8 cellular contexts compared by ENCODE assay signal in genomic region chr3:18223591-18224338, GRCh38.
DNase-seq lines count a peak whose midpoint lies in the region; ATAC-seq and TF ChIP-seq lines count a peak whose summit lies in the region.

No MANE protein-coding gene starts in this region.

- H2AK5ac ChIP-seq in mesendoderm (ENCODE audit: low read length), result no peak overlapping the region

- H4K8ac ChIP-seq in mesendoderm (ENCODE audit: low read depth, low read length), result no peak overlapping the region

- H3K4me1 Mint-ChIP-seq in naive thymus-derived CD4-positive, alpha-beta T cell, result peaks cover 0 to 14% (median 12%) of the 10 kb centered on the region in 7 donors

- no peak overlapping the region for H3K27ac ChIP-seq in naive thymus-derived CD4-positive, alpha-beta T cell (ENCODE audit: low read depth, low read length)
- H3K27ac ChIP-seq in mesendoderm (ENCODE audit: low read depth, low read length), result no peak overlapping the region

- intact Hi-C loops in naive thymus-derived CD4-positive, alpha-beta T cell (cut with micrococcal nuclease), result no loop called here

- H3K4me2 ChIP-seq in Loucy (ENCODE audit: low read depth, low read length, poor library complexity, severe bottlenecking) (peak overlapping the region; percentile 69), mesendoderm (ENCODE audit: low read length) (no peak overlapping the region)

- peaks cover 6% of the 10 kb centered on the region; the same call in 1 of the 2 replicates for H3F3A ChIP-seq in Loucy (ENCODE audit: low read depth)

- ATAC-seq in GM18870 (IDR thresholded peaks at IDR 0.05; ENCODE audit: unreplicated experiment) (peak; percentile 97), HG02610 (IDR thresholded peaks at IDR 0.05; ENCODE audit: unreplicated experiment) (peak; percentile 99)
- peak; percentile 71 for ATAC-seq in naive thymus-derived CD4-positive, alpha-beta T cell

- POLR2A ChIA-PET in naive thymus-derived CD4-positive, alpha-beta T cell (lab: Charles Lee), result no interaction called here

- H3K79me2 ChIP-seq in Loucy (ENCODE audit: insufficient read depth, low read length), result no peaks in the 10 kb centered on the region
- no peaks in the 10 kb centered on the region for H3K79me2 ChIP-seq in mesendoderm (ENCODE audit: control insufficient read depth, insufficient read depth, low read length)

- H3K9me2 ChIP-seq in Loucy (replicated peaks; ENCODE audit: low read depth, low read length), result no peaks in the 10 kb centered on the region

- H3K18ac ChIP-seq in mesendoderm (ENCODE audit: low read length), result no peak overlapping the region

- CTCF ChIA-PET in naive thymus-derived CD4-positive, alpha-beta T cell (lab: Charles Lee), result no interaction called here

- H3K4me3 ChIP-seq in Loucy (ENCODE audit: low read length, poor library complexity, severe bottlenecking) (peak overlapping the region; percentile 46), mesendoderm (ENCODE audit: low read length) (no peak overlapping the region)
- no peak overlapping the region for H3K4me3 ChIP-seq in naive thymus-derived CD4-positive, alpha-beta T cell (ENCODE audit: low read length)

- no peak overlapping the region for H4K5ac ChIP-seq in mesendoderm (ENCODE audit: low read length)

- peaks cover 46% of the 10 kb centered on the region for H3K4me1 ChIP-seq in Loucy (ENCODE audit: insufficient read depth, low read length, poor library complexity, severe bottlenecking)
- H3K4me1 ChIP-seq in naive thymus-derived CD4-positive, alpha-beta T cell (ENCODE audit: control insufficient read depth in 2 of 2, insufficient read depth in 2 of 2, low read length in 2 of 2), result no peaks in the 10 kb centered on the region
- no peaks in the 10 kb centered on the region for H3K4me1 ChIP-seq in mesendoderm (ENCODE audit: control insufficient read depth, low read depth, low read length)

- H3K9me3 Mint-ChIP-seq in naive thymus-derived CD4-positive, alpha-beta T cell, result no peaks in the 10 kb centered on the region

- no peak for TF ChIP-seq CTCF in Loucy (conservative IDR thresholded peaks at IDR 0.05; ENCODE audit: low read length)

- DNase-seq in naive thymus-derived CD4-positive, alpha-beta T cell, result no peak
- DNase-seq in NCI-H226 (no peak), NCI-H774 (lab: John Stamatoyannopoulos, UW) (no peak), mesendoderm (no peak), occipital lobe (lab: John Stamatoyannopoulos, UW) (no peak)

- no peaks in the 10 kb centered on the region for H3K79me1 ChIP-seq in mesendoderm (ENCODE audit: low read length)

- no peaks in the 10 kb centered on the region for H3K27me3 ChIP-seq in Loucy (ENCODE audit: insufficient read depth, low read length, poor library complexity, severe bottlenecking)
- no peaks in the 10 kb centered on the region for H3K27me3 ChIP-seq in naive thymus-derived CD4-positive, alpha-beta T cell (ENCODE audit: control insufficient read depth in 2 of 2, insufficient read depth in 2 of 2, low read length in 2 of 2)
- H3K27me3 ChIP-seq in mesendoderm (ENCODE audit: insufficient read depth, low read length, poor library complexity), result no peaks in the 10 kb centered on the region

- H3K9me3 ChIP-seq in Loucy (ENCODE audit: insufficient read depth, low read depth, low read length), result no peaks in the 10 kb centered on the region
- H3K9me3 ChIP-seq in naive thymus-derived CD4-positive, alpha-beta T cell (ENCODE audit: control insufficient read depth in 2 of 3, low read length in 3 of 3), result no peaks in the 10 kb centered on the region

- no peak overlapping the region for H3K56ac ChIP-seq in mesendoderm (ENCODE audit: low read length)

- H2BK120ac ChIP-seq in mesendoderm (ENCODE audit: low read depth, low read length), result no peak overlapping the region

- H3K9ac ChIP-seq in Loucy (ENCODE audit: low read depth, low read length, poor library complexity, severe bottlenecking) (peak overlapping the region; percentile 59), mesendoderm (ENCODE audit: low read length) (no peak overlapping the region)

- H3K23ac ChIP-seq in mesendoderm (ENCODE audit: low read length), result no peak overlapping the region

- H3K4me3 Mint-ChIP-seq in naive thymus-derived CD4-positive, alpha-beta T cell, result peak overlapping the region in 4 of 10 donors; percentile 20 to 48 (median 28)

- H3K27me3 Mint-ChIP-seq in naive thymus-derived CD4-positive, alpha-beta T cell, result no peaks in the 10 kb centered on the region

- WGBS in mesendoderm (ENCODE audit: extremely low coverage, insufficient coverage, low lambda C conversion rate), result no CpG with 5 or more reads among the region's 6 CpGs

- no peak overlapping the region for H3K4ac ChIP-seq in mesendoderm (ENCODE audit: low read depth, low read length)

- no peak overlapping the region for H2BK5ac ChIP-seq in mesendoderm (ENCODE audit: low read length)

- H3K36me3 Mint-ChIP-seq in naive thymus-derived CD4-positive, alpha-beta T cell, result peaks cover 0 to 3% (median 0%) of the 10 kb centered on the region in 5 donors

- H2BK15ac ChIP-seq in mesendoderm (replicated peaks; ENCODE audit: low read depth), result no peak overlapping the region

- no peaks in the 10 kb centered on the region for H4K20me1 ChIP-seq in Loucy (ENCODE audit: insufficient read depth, low read length, poor library complexity, severe bottlenecking)

- no peak overlapping the region for H3K27ac Mint-ChIP-seq in naive thymus-derived CD4-positive, alpha-beta T cell

- H3K36me3 ChIP-seq in Loucy (ENCODE audit: insufficient read depth, low read length) (no peaks in the 10 kb centered on the region), mesendoderm (ENCODE audit: control insufficient read depth, insufficient read depth, low read length) (no peaks in the 10 kb centered on the region)
- H3K36me3 ChIP-seq in naive thymus-derived CD4-positive, alpha-beta T cell (ENCODE audit: control insufficient read depth in 2 of 3, insufficient read depth in 3 of 3, low read length in 3 of 3), result no peaks in the 10 kb centered on the region

- H2AFZ ChIP-seq in Loucy (ENCODE audit: low read length), result no peak overlapping the region; the same call in 1 of the 2 replicates
